Comparison of ENCODE assay signal across 8 cellular contexts in genomic region chr2:191030521-191031154, GRCh38. TPM values are rescaled to one million over a fixed set of nuclear protein-coding genes. Genes with fewer than 3 reads are reported as not detected.
DNase-seq lines count a peak whose midpoint lies in the region; ATAC-seq and TF ChIP-seq lines count a peak whose summit lies in the region.

No MANE protein-coding gene starts in this region.

- intact Hi-C loops in esophagus muscularis mucosa (cut with DNase I) = loop anchor here (5.0 kb wide), 1 partner anchor 248 kb away; no protein-coding TSS in a partner anchor
- intact Hi-C loops in posterior vena cava (cut with DNase I) = loop anchor here in 1 of 2 donors (5.0 kb wide), 1 partner anchor 253 kb away; no protein-coding TSS in a partner anchor

- no peak for TF ChIP-seq EP300 in esophagus muscularis mucosa (IDR thresholded peaks at IDR 0.05)

- peaks cover 0 to 8% (median 4%) of the 10 kb centered on the region in 4 donors for H3K4me1 ChIP-seq in esophagus muscularis mucosa

- TF ChIP-seq CTCF in C4-2B (conservative IDR thresholded peaks at IDR 0.05) (peak; percentile 80), GM13977 (IDR thresholded peaks at IDR 0.05; ENCODE audit: extremely low read depth, insufficient read depth, missing control alignments) (peak; percentile 67), esophagus muscularis mucosa (IDR thresholded peaks at IDR 0.05) (peak; percentile 58 to 72 (median 61)), osteocyte (IDR thresholded peaks at IDR 0.05) (peak; percentile 72)

- peak; percentile 49 for DNase-seq in GM13977 (ENCODE audit: low spot score)
- DNase-seq in NCI-H1092 (lab: John Stamatoyannopoulos, UW) = peak; percentile 17
- no peak for DNase-seq in T-helper 2 cell treated with Interferon-gamma antibody and Interleukin-4, amounts not matched to agents 5 μg/mL and 100 μg/mL, for 36 hours (ENCODE audit: low spot score)
- no peak for DNase-seq in esophagus muscularis mucosa (ENCODE audit: extremely low spot score)
- no peak for DNase-seq in osteocyte (ENCODE audit: extremely low spot score, unreplicated experiment)
- no peak for DNase-seq in posterior vena cava (ENCODE audit: low spot score)

- no peaks in the 10 kb centered on the region for H3K9me3 ChIP-seq in esophagus muscularis mucosa

- H3K4me1 Mint-ChIP-seq in T-helper 2 cell treated with Interferon-gamma antibody and Interleukin-4, amounts not matched to agents 5 μg/mL and 100 μg/mL, for 36 hours (ENCODE audit: low read depth) = peaks cover 46% of the 10 kb centered on the region
- H3K4me1 Mint-ChIP-seq in osteocyte (ENCODE audit: unreplicated experiment) = peaks cover 9% of the 10 kb centered on the region

- H3K4me3 ChIP-seq in esophagus muscularis mucosa = peak overlapping the region in 1 of 4 donors; percentile 8

- peak overlapping the region; percentile 24 for H3K4me3 Mint-ChIP-seq in T-helper 2 cell treated with Interferon-gamma antibody and Interleukin-4, amounts not matched to agents 5 μg/mL and 100 μg/mL, for 36 hours
- H3K4me3 Mint-ChIP-seq in osteocyte (ENCODE audit: unreplicated experiment) = peak overlapping the region; percentile 6

- WGBS in esophagus muscularis mucosa = 40% methylated on average over 8 of the region's 8 CpGs

- peak overlapping the region; percentile 55 for H3K27ac Mint-ChIP-seq in T-helper 2 cell treated with Interferon-gamma antibody and Interleukin-4, amounts not matched to agents 5 μg/mL and 100 μg/mL, for 36 hours
- H3K27ac Mint-ChIP-seq in osteocyte (ENCODE audit: unreplicated experiment) = no peak overlapping the region

- no peak for TF ChIP-seq POLR2A in esophagus muscularis mucosa (IDR thresholded peaks at IDR 0.05; ENCODE audit: low read depth)

- H3K36me3 Mint-ChIP-seq in T-helper 2 cell treated with Interferon-gamma antibody and Interleukin-4, amounts not matched to agents 5 μg/mL and 100 μg/mL, for 36 hours (ENCODE audit: low read depth) = peaks cover 74% of the 10 kb centered on the region
- no peaks in the 10 kb centered on the region for H3K36me3 Mint-ChIP-seq in osteocyte (ENCODE audit: unreplicated experiment)

- no peaks in the 10 kb centered on the region for H3K27me3 Mint-ChIP-seq in T-helper 2 cell treated with Interferon-gamma antibody and Interleukin-4, amounts not matched to agents 5 μg/mL and 100 μg/mL, for 36 hours (ENCODE audit: low read depth)
- no peaks in the 10 kb centered on the region for H3K27me3 Mint-ChIP-seq in osteocyte (ENCODE audit: unreplicated experiment)

- H3K27ac ChIP-seq in C4-2B (no peak overlapping the region), esophagus muscularis mucosa (replicated peaks in 1 of 4) (no peak overlapping the region)

- no peaks in the 10 kb centered on the region for H3K9me3 Mint-ChIP-seq in T-helper 2 cell treated with Interferon-gamma antibody and Interleukin-4, amounts not matched to agents 5 μg/mL and 100 μg/mL, for 36 hours
- no peaks in the 10 kb centered on the region for H3K9me3 Mint-ChIP-seq in osteocyte (ENCODE audit: unreplicated experiment)

- H3K27me3 ChIP-seq in esophagus muscularis mucosa = peaks cover 0 to 3% (median 0%) of the 10 kb centered on the region in 4 donors

- in situ Hi-C loops in GM13977 (cut with MboI; ENCODE audit: low pct_unique_long_range_greater_than_20kb, low sequenced_read_pairs, unreplicated experiment) = no loop called here

- ATAC-seq in HG02623 (IDR thresholded peaks at IDR 0.05; ENCODE audit: unreplicated experiment) = peak; percentile 88

- H3K36me3 ChIP-seq in esophagus muscularis mucosa = no peaks in the 10 kb centered on the region

RNA-seq across cellular contexts. Expression of gene STAT1, which starts 16.7 kb away (rescaled TPM):
- total RNA-seq in esophagus muscularis mucosa = 10 to 100 TPM; 44.2 to 57.3 (median 48.6) TPM
- 74.0 and 76.5 TPM in 2 replicates for total RNA-seq in osteocyte
- total RNA-seq in posterior vena cava = 10 to 100 TPM; 57.9 to 88.4 TPM

Comparison
In these comparisons a context has a peak if more than half of its experiments do, and no peak if none do; other contexts are left out.
1. DNase-seq: peak in GM13977 (single experiment) and NCI-H1092 (single experiment); none in T-helper 2 cell treated with Interferon-gamma antibody and Interleukin-4, amounts not matched to agents 5 μg/mL and 100 μg/mL, for 36 hours (single experiment), esophagus muscularis mucosa (single experiment), osteocyte (single experiment) and posterior vena cava (single experiment).
2. Peak in every context shown above with its lines, with median percentiles within 50 percentile points of each other: CTCF ChIP-seq.